Comparison of ENCODE assay signal across 12 cellular contexts in genomic region chr1:65247419-65248359, GRCh38.
A peak's percentile ranks its signal among the peaks of the same experiment; 100 is the strongest.
DNase-seq lines count a peak whose midpoint lies in the region; ATAC-seq, FAIRE-seq and TF ChIP-seq lines count a peak whose summit lies in the region.
"Had no signal": no experiment of that assay in that cellular context is flagged by ENCODE, and none has a peak within 500 bp of the region (broad histone marks: within the 10 kb centered on the region; RNA-seq: fewer than 3 reads in every experiment).

No MANE protein-coding gene starts in this region.

- H4K20me1 ChIP-seq in Karpas-422 (ENCODE audit: insufficient read depth, low read depth, low read length) (no peaks in the 10 kb centered on the region), neural progenitor cell (ENCODE audit: low read depth) (no peaks in the 10 kb centered on the region)

- CTCF ChIA-PET in A549 (lab: Yijun Ruan, JAX): interaction anchor here (0.6 to 1.1 kb wide), 2 partner anchors 39 to 211 kb away, joined by 3 read pairs; no protein-coding TSS in a partner anchor

- H3K9me3 ChIP-seq in A549 (no peaks in the 10 kb centered on the region), mesodermal cell (ENCODE audit: control insufficient read depth, low read length) (no peaks in the 10 kb centered on the region), psoas muscle (no peaks in the 10 kb centered on the region), Karpas-422 (ENCODE audit: low read length) (no peaks in the 10 kb centered on the region), neural progenitor cell (ENCODE audit: low read depth) (no peaks in the 10 kb centered on the region)
- H3K9me3 ChIP-seq: gastrocnemius medialis had no signal

- H3K9me3 Mint-ChIP-seq in neural progenitor cell: no peaks in the 10 kb centered on the region

- no peak overlapping the region for H3K9ac ChIP-seq in Karpas-422 (ENCODE audit: low read length)
- H3K9ac ChIP-seq in neural progenitor cell: no peak overlapping the region

- H3K27ac ChIP-seq in A549 (peak overlapping the region in 1 of 2 experiments; percentile 24; a peak in 1 of 6 replicates), epithelial cell of prostate (peak overlapping the region; percentile 48), mesodermal cell (ENCODE audit: low read depth, low read length, severe bottlenecking) (peak overlapping the region; percentile 74), psoas muscle (no peak overlapping the region), Karpas-422 (ENCODE audit: low read length) (no peak overlapping the region), neural progenitor cell (no peak overlapping the region)

- H3K4me1 ChIP-seq in A549: peaks cover 11% of the 10 kb centered on the region; the same call in 2 of the 3 replicates
- peaks cover 9% of the 10 kb centered on the region for H3K4me1 ChIP-seq in mesodermal cell (ENCODE audit: control insufficient read depth, insufficient read depth, low read length, poor library complexity, severe bottlenecking)
- no peaks in the 10 kb centered on the region for H3K4me1 ChIP-seq in psoas muscle
- no peaks in the 10 kb centered on the region for H3K4me1 ChIP-seq in Karpas-422 (ENCODE audit: low read length)
- H3K4me1 ChIP-seq in neural progenitor cell: no peaks in the 10 kb centered on the region
- H3K4me1 ChIP-seq: gastrocnemius medialis had no signal

- H3K36me3 Mint-ChIP-seq in neural progenitor cell: no peaks in the 10 kb centered on the region
- H3K36me3 Mint-ChIP-seq: CD4-positive, CD25-positive, alpha-beta regulatory T cell had no signal

- no peak for TF ChIP-seq RAD21 in A549 (conservative IDR thresholded peaks at IDR 0.05 in 1 of 2, IDR thresholded peaks at IDR 0.05 in 1 of 2)

- DNase-seq in A549 (ENCODE audit: low read depth in 1 of 2, low spot score in 1 of 2): peak in 1 of 2 experiments; percentile 45
- peak; percentile 99 for DNase-seq in NCI-H226
- no peak for DNase-seq in epithelial cell of prostate (ENCODE audit: low read depth, low spot score)
- DNase-seq in psoas muscle: no peak
- DNase-seq in Karpas-422: no peak
- no peak for DNase-seq in neural progenitor cell (ENCODE audit: low spot score)
- no peak for DNase-seq in stimulated activated CD4-positive, alpha-beta T cell treated with anti-CD3 and anti-CD28 coated beads, Interleukin-4, amount 100 ng/mL, for 24 hours
- DNase-seq: activated CD8-positive, alpha-beta memory T cell treated with anti-CD3 and anti-CD28 coated beads, Interleukin-2, amount 50 U/mL, for 4 hours; CD4-positive, CD25-positive, alpha-beta regulatory T cell; gastrocnemius medialis; small intestine had no signal

- H3K4me3 Mint-ChIP-seq in neural progenitor cell: no peak overlapping the region
- H3K4me3 Mint-ChIP-seq: CD4-positive, CD25-positive, alpha-beta regulatory T cell had no signal

- H3K79me2 ChIP-seq in Karpas-422 (ENCODE audit: low read length): no peaks in the 10 kb centered on the region
- no peaks in the 10 kb centered on the region for H3K79me2 ChIP-seq in neural progenitor cell (ENCODE audit: low read depth)

- FAIRE-seq in A549 (lab: Jason Lieb, UNC): no peak
- FAIRE-seq: small intestine had no signal

- H3K4me3 ChIP-seq in A549: no peak overlapping the region
- no peak overlapping the region for H3K4me3 ChIP-seq in mesodermal cell (ENCODE audit: extremely low read depth, insufficient read depth, low read length, poor library complexity, severe bottlenecking)
- H3K4me3 ChIP-seq in psoas muscle: no peak overlapping the region
- H3K4me3 ChIP-seq in Karpas-422 (ENCODE audit: low read length): no peak overlapping the region
- no peak overlapping the region for H3K4me3 ChIP-seq in neural progenitor cell
- H3K4me3 ChIP-seq: gastrocnemius medialis had no signal

- H3K4me1 Mint-ChIP-seq in neural progenitor cell: no peaks in the 10 kb centered on the region
- H3K4me1 Mint-ChIP-seq: CD4-positive, CD25-positive, alpha-beta regulatory T cell had no signal

- H3K36me3 ChIP-seq in mesodermal cell (ENCODE audit: control insufficient read depth, insufficient read depth, low read length): no peaks in the 10 kb centered on the region
- H3K36me3 ChIP-seq in psoas muscle (ENCODE audit: insufficient read depth in 1 of 2, low read depth in 1 of 2): no peaks in the 10 kb centered on the region
- H3K36me3 ChIP-seq in Karpas-422 (ENCODE audit: insufficient read depth, low read length): no peaks in the 10 kb centered on the region
- H3K36me3 ChIP-seq in neural progenitor cell: no peaks in the 10 kb centered on the region
- H3K36me3 ChIP-seq: gastrocnemius medialis had no signal

- intact Hi-C loops in psoas muscle (cut with DNase I): no loop called here

- H3K27me3 Mint-ChIP-seq in neural progenitor cell (ENCODE audit: insufficient read depth, low read depth): peaks cover 7% of the 10 kb centered on the region

- H3F3A ChIP-seq in neural progenitor cell (ENCODE audit: low read depth): no peaks in the 10 kb centered on the region

- H3K27ac Mint-ChIP-seq in neural progenitor cell: no peak overlapping the region

- no peak for TF ChIP-seq EP300 in A549 (IDR thresholded peaks at IDR 0.05)

- POLR2A ChIA-PET in A549 (lab: Yijun Ruan, JAX): interaction anchor here (0.6 kb wide), 1 partner anchor 179 kb away, joined by 4 read pairs; no protein-coding TSS in a partner anchor

- no peaks in the 10 kb centered on the region for H3K9me2 ChIP-seq in Karpas-422 (replicated peaks; ENCODE audit: insufficient read depth, low read length)

- H2AFZ ChIP-seq in Karpas-422 (ENCODE audit: low read length): no peak overlapping the region
- no peak overlapping the region for H2AFZ ChIP-seq in neural progenitor cell (replicated peaks)

- ATAC-seq in A549 (peak; percentile 34 to 67; a peak in 4 of 6 replicates), psoas muscle (no peak)
- ATAC-seq: gastrocnemius medialis had no signal

- H3K27me3 ChIP-seq in psoas muscle (ENCODE audit: insufficient read depth in 3 of 3, low read length in 2 of 3) (peaks cover 0 to 5% (median 0%) of the 10 kb centered on the region in 3 donors), Karpas-422 (ENCODE audit: low read length) (no peaks in the 10 kb centered on the region), neural progenitor cell (no peaks in the 10 kb centered on the region)

- H3K4me2 ChIP-seq in A549: peak overlapping the region; percentile 30; the same call in 2 of the 3 replicates
- no peak overlapping the region for H3K4me2 ChIP-seq in Karpas-422 (ENCODE audit: low read depth, low read length, poor library complexity, severe bottlenecking)
- H3K4me2 ChIP-seq in neural progenitor cell: no peak overlapping the region

- no peak for TF ChIP-seq CTCF in A549 (IDR thresholded peaks at IDR 0.05)
- TF ChIP-seq CTCF in psoas muscle (IDR thresholded peaks at IDR 0.05): no peak
- TF ChIP-seq CTCF in neural progenitor cell (IDR thresholded peaks at IDR 0.05): no peak

- no peak for TF ChIP-seq POLR2A in A549 (IDR thresholded peaks at IDR 0.05; ENCODE audit: low read length)

- WGBS in A549 (ENCODE audit: missing lambda C conversion rate): 45% methylated on average over 4 of the region's 4 CpGs
- 88 to 98% methylated on average over 2 to 4 of the region's 4 CpGs for WGBS in mesodermal cell (ENCODE audit: insufficient coverage in 2 of 2), 2 experiments
- 32 to 44% (median 37%) methylated on average over 4 of the region's 4 CpGs for WGBS in psoas muscle, 3 donors

TF ChIP-seq in A549, 52 proteins besides CTCF, POLR2A, EP300 and RAD21:
- TF ChIP-seq KDM1A (IDR thresholded peaks at IDR 0.05; ENCODE audit: low read depth) (no peak), BCL3 (IDR thresholded peaks at IDR 0.05) (no peak), TFCP2L1 (CRISPR knock-in tag; IDR thresholded peaks at IDR 0.05) (no peak), MAZ (IDR thresholded peaks at IDR 0.05; ENCODE audit: borderline replicate concordance, low read depth, low read length) (no peak), NPAS2 (CRISPR knock-in tag; IDR thresholded peaks at IDR 0.05; ENCODE audit: borderline replicate concordance) (no peak), ZC3H11A (IDR thresholded peaks at IDR 0.05) (no peak), RARB (CRISPR knock-in tag; IDR thresholded peaks at IDR 0.05) (no peak), HOXB13 (CRISPR knock-in tag; IDR thresholded peaks at IDR 0.05; ENCODE audit: low read depth) (no peak), ELK1 (IDR thresholded peaks at IDR 0.05; ENCODE audit: low read depth, low read length) (no peak), CEBPB (IDR thresholded peaks at IDR 0.05) (no peak), E2F6 (IDR thresholded peaks at IDR 0.05; ENCODE audit: borderline replicate concordance, low read depth) (no peak), EHF (CRISPR knock-in tag; IDR thresholded peaks at IDR 0.05) (no peak), NR3C1 (IDR thresholded peaks at IDR 0.05) (no peak), CBX2 (IDR thresholded peaks at IDR 0.05; ENCODE audit: borderline replicate concordance, low read depth) (no peak)

Comparison
In these comparisons a context has a peak if more than half of its experiments do, and no peak if none do; other contexts are left out.
1. ATAC-seq: peak in A549 (2 of 2); none in psoas muscle (0 of 4).
2. H3K27ac ChIP-seq: peak in epithelial cell of prostate (single experiment) and mesodermal cell (single experiment); none in psoas muscle (single experiment), Karpas-422 (single experiment) and neural progenitor cell (single experiment).